Comparison of ENCODE assay signal across 25 cellular contexts in the genomic region with DNA sequence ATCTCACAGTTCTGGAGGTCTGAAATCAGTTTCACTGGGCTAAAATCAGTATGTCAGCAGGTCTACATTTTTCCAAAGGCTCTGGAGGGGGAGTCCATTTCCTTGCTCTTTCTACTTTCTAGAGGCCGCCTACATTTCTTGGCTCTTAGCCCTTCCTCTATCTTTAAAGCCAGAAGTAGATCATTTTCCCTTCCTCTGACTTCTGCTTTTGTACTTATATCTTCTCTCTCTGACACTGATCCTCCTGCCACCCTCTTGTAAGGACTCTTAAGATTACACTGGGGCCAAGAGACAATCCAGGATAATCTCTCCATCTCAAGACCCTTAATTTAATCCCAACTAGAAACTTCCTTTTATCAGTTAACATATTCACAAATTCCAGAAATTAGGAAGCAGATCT.
"Had no signal": no experiment of that assay in that cellular context is flagged by ENCODE, and none has a peak within 500 bp of the region (broad histone marks: within the 10 kb centered on the region; RNA-seq: fewer than 3 reads in every experiment).

No MANE protein-coding gene starts in this region.

- H3K4me3 ChIP-seq: heart right ventricle, left lung, lower lobe of right lung, pancreas, psoas muscle, sigmoid colon, thoracic aorta, uterus had no signal

- ATAC-seq: activated naive CD8-positive, alpha-beta T cell treated with anti-CD3 and anti-CD28 coated beads, Interleukin-2, amount 50 U/mL, for 24 hours; esophagus mucosa; foreskin keratinocyte; heart right ventricle; left lung; lower lobe of right lung; naive thymus-derived CD8-positive, alpha-beta T cell; pancreas; psoas muscle; stimulated activated effector memory CD8-positive, alpha-beta T cell treated with anti-CD3 and anti-CD28 coated beads, Interleukin-12 subunit alpha, Interleukin-12 subunit beta, amount 100 ng/mL, for 72 hours had no signal

- DNase-seq: activated CD4-positive, alpha-beta T cell treated with anti-CD3 and anti-CD28 coated beads for 4 hours; activated CD4-positive, alpha-beta T cell treated with anti-CD3 and anti-CD28 coated beads, Interleukin-2, amount 50 U/mL, for 4 hours; activated naive CD8-positive, alpha-beta T cell treated with anti-CD3 and anti-CD28 coated beads, Interleukin-2, amount 50 U/mL, for 24 hours; activated T-cell treated with anti-CD3 and anti-CD28 coated beads for 4 hours; amygdala; caudate nucleus; foreskin keratinocyte; heart right ventricle; kidney glomerular epithelial cell; left lung; lower lobe of right lung; mesenchymal stem cell; naive thymus-derived CD8-positive, alpha-beta T cell; nucleus accumbens; pancreas; psoas muscle; sigmoid colon; small intestine; stimulated activated CD4-positive, alpha-beta T cell treated with anti-CD3 and anti-CD28 coated beads, Interleukin-4, amount 100 ng/mL, for 24 hours; T1000; uterus had no signal

- H3K27ac ChIP-seq: foreskin keratinocyte, heart right ventricle, left lung, lower lobe of right lung, pancreas, psoas muscle, sigmoid colon, thoracic aorta, uterus, VCaP had no signal
